Comparison of ENCODE assay signal across 7 cellular contexts in genomic region chr14:44897844-44898151, GRCh38.
DNase-seq lines count a peak whose midpoint lies in the region; ATAC-seq, FAIRE-seq and TF ChIP-seq lines count a peak whose summit lies in the region.

No MANE protein-coding gene starts in this region.

- H3K27ac ChIP-seq in HCT116 (ENCODE audit: low read depth, low read length) (peak overlapping the region; percentile 83), SU-DHL-6 (ENCODE audit: low read depth, low read length) (peak overlapping the region; percentile 69), foreskin keratinocyte (peak overlapping the region; percentile 68), small intestine (ENCODE audit: low read depth in 1 of 2, low read length in 1 of 2) (peak overlapping the region; percentile 97 to 100)

- TF ChIP-seq RAD21 in HCT116 (IDR thresholded peaks at IDR 0.05; ENCODE audit: low read depth), result no peak

- no peak for FAIRE-seq in small intestine (lab: Jason Lieb, UNC)

- H3F3A ChIP-seq in SU-DHL-6 (ENCODE audit: insufficient read depth), result peaks cover 17% of the 10 kb centered on the region; the same call in 1 of the 2 replicates

- CTCF ChIA-PET in HCT116 (lab: Charles Lee), result no interaction called here

- no TSS peak for BruUV-seq in HCT116 (replicated peaks; lab: Mats Ljungman, UMichigan)

- H3K9me2 ChIP-seq in HCT116 (ENCODE audit: insufficient read depth), result no peaks in the 10 kb centered on the region
- H3K9me2 ChIP-seq in SU-DHL-6 (replicated peaks; ENCODE audit: insufficient read depth, low read length), result no peaks in the 10 kb centered on the region

- H3K4me3 ChIP-seq in HCT116 (replicated peaks in 1 of 2; ENCODE audit: low read depth in 1 of 2, low read length in 2 of 2) (peak overlapping the region; percentile 59 to 71), SU-DHL-6 (ENCODE audit: insufficient read depth, low read length, poor library complexity, severe bottlenecking) (peak overlapping the region; percentile 74), small intestine (ENCODE audit: low read depth in 1 of 2, low read length in 2 of 2) (peak overlapping the region; percentile 65 to 92)

- RAD21 ChIA-PET in HCT116 (lab: Charles Lee; ENCODE audit: low non-redundant PET in 1 of 2, low total read pairs in 2 of 2, uncharacterized antibody in 2 of 2, unreplicated experiment in 2 of 2), result no interaction called here

- H3K27me3 ChIP-seq in HCT116 (ENCODE audit: insufficient read depth, low read length), result no peaks in the 10 kb centered on the region
- H3K27me3 ChIP-seq in SU-DHL-6 (ENCODE audit: low read length), result no peaks in the 10 kb centered on the region
- H3K27me3 ChIP-seq in foreskin keratinocyte, result no peaks in the 10 kb centered on the region
- no peaks in the 10 kb centered on the region for H3K27me3 ChIP-seq in small intestine (ENCODE audit: control insufficient read depth in 2 of 2, insufficient read depth in 2 of 2, low read length in 2 of 2)

- H3K9ac ChIP-seq in HCT116 (ENCODE audit: low read length) (peak overlapping the region; percentile 79), SU-DHL-6 (ENCODE audit: low read length) (peak overlapping the region; percentile 64)

- H3K4me2 ChIP-seq in HCT116 (ENCODE audit: low read length), result peak overlapping the region; percentile 92
- H3K4me2 ChIP-seq in SU-DHL-6 (ENCODE audit: low read depth, low read length, poor library complexity, severe bottlenecking), result peak overlapping the region; percentile 79

- ATAC-seq in HCT116 (no peak), foreskin keratinocyte (peak; percentile 63), HG03354 (IDR thresholded peaks at IDR 0.05; ENCODE audit: poor library complexity, severe bottlenecking, unreplicated experiment) (no peak), GM21360 (IDR thresholded peaks at IDR 0.05; ENCODE audit: unreplicated experiment) (no peak)

- peaks cover 8 to 14% of the 10 kb centered on the region in 2 experiments; a peak in 3 of 4 replicates for H3K4me1 ChIP-seq in HCT116 (ENCODE audit: control insufficient read depth in 1 of 2, insufficient read depth in 2 of 2, low read length in 2 of 2)
- peaks cover 6% of the 10 kb centered on the region for H3K4me1 ChIP-seq in foreskin keratinocyte
- no peaks in the 10 kb centered on the region for H3K4me1 ChIP-seq in small intestine (ENCODE audit: control insufficient read depth in 2 of 2, insufficient read depth in 1 of 2, low read depth in 1 of 2, low read length in 1 of 2)

- POLR2A ChIA-PET in HCT116 (lab: Charles Lee), result interaction anchor here (1.1 kb wide), 1 partner anchor 16 kb away, joined by 4 read pairs; no protein-coding TSS in a partner anchor

- H4K20me1 ChIP-seq in HCT116 (ENCODE audit: insufficient read depth) (no peaks in the 10 kb centered on the region), SU-DHL-6 (ENCODE audit: low read depth, low read length) (no peaks in the 10 kb centered on the region)

- intact Hi-C loops in HCT116 (cut with micrococcal nuclease), result loop anchor here (5.0 kb wide), 1 partner anchor 355 kb away; the partner anchor contains the start of gene MIS18BP1

- H3K36me3 ChIP-seq in HCT116 (ENCODE audit: control insufficient read depth in 1 of 2, insufficient read depth in 2 of 2, low read length in 2 of 2), result no peaks in the 10 kb centered on the region
- no peaks in the 10 kb centered on the region for H3K36me3 ChIP-seq in SU-DHL-6 (ENCODE audit: low read length)
- no peaks in the 10 kb centered on the region for H3K36me3 ChIP-seq in small intestine (ENCODE audit: control insufficient read depth in 2 of 2, insufficient read depth in 2 of 2, low read length in 2 of 2)

- H3K79me2 ChIP-seq in HCT116 (ENCODE audit: insufficient read depth, low read length) (no peaks in the 10 kb centered on the region), SU-DHL-6 (ENCODE audit: insufficient read depth, low read length) (no peaks in the 10 kb centered on the region)

- WGBS in small intestine, 3 donors, result 3 to 4% (median 4%) methylated on average over 13 of the region's 13 CpGs

- H2AFZ ChIP-seq in HCT116 (ENCODE audit: low read depth, low read length, poor library complexity, severe bottlenecking) (peak overlapping the region; percentile 79), SU-DHL-6 (ENCODE audit: low read depth, low read length, severe bottlenecking) (peak overlapping the region; percentile 49)

- TF ChIP-seq POLR2A in HCT116 (IDR thresholded peaks at IDR 0.05; ENCODE audit: borderline replicate concordance, extremely low read depth, insufficient read depth, insufficient read length), result peak; percentile 11

- TF ChIP-seq CTCF in HCT116 (IDR thresholded peaks at IDR 0.05 in 2 of 3, conservative IDR thresholded peaks at IDR 0.05 in 1 of 3; ENCODE audit: borderline replicate concordance in 1 of 3, insufficient read depth in 1 of 3, low read depth in 2 of 3, low read length in 2 of 3), result no peak
- TF ChIP-seq CTCF in SU-DHL-6 (IDR thresholded peaks at IDR 0.05; ENCODE audit: insufficient read depth, low read length, poor library complexity, severe bottlenecking), result no peak
- TF ChIP-seq CTCF in foreskin keratinocyte (conservative IDR thresholded peaks at IDR 0.05), result no peak

- peak; percentile 40 for DNase-seq in HCT116 (ENCODE audit: low read depth, low spot score)
- DNase-seq in foreskin keratinocyte, result peak in 1 of 2 donors; percentile 19
- DNase-seq in small intestine, result no peak
- no peak for DNase-seq in germinal center (ENCODE audit: low spot score)

- H3K9me3 ChIP-seq in HCT116 (ENCODE audit: control insufficient read depth in 1 of 2, insufficient read depth in 1 of 2, low read depth in 1 of 2, low read length in 2 of 2) (no peaks in the 10 kb centered on the region), SU-DHL-6 (ENCODE audit: insufficient read depth, low read length) (no peaks in the 10 kb centered on the region), small intestine (ENCODE audit: control insufficient read depth, low read depth) (no peaks in the 10 kb centered on the region)

TF ChIP-seq in HCT116, 20 proteins besides CTCF, POLR2A, EP300 and RAD21:
- no peak for TF ChIP-seq YY1 (IDR thresholded peaks at IDR 0.05; ENCODE audit: extremely low read depth, insufficient replicate concordance, low read depth, low read length)
- TF ChIP-seq ZNF274 (IDR thresholded peaks at IDR 0.05; ENCODE audit: low read depth, low read length), result no peak
- peak; percentile 48 for TF ChIP-seq POLR2AphosphoS5 (IDR thresholded peaks at IDR 0.05; ENCODE audit: low read depth, low read length)
- no peak for TF ChIP-seq CEBPB (IDR thresholded peaks at IDR 0.05; ENCODE audit: low read depth)
- TF ChIP-seq MAX (IDR thresholded peaks at IDR 0.05), result peak; percentile 47
